Comparison of ENCODE assay signal across 10 cellular contexts in the genomic region with DNA sequence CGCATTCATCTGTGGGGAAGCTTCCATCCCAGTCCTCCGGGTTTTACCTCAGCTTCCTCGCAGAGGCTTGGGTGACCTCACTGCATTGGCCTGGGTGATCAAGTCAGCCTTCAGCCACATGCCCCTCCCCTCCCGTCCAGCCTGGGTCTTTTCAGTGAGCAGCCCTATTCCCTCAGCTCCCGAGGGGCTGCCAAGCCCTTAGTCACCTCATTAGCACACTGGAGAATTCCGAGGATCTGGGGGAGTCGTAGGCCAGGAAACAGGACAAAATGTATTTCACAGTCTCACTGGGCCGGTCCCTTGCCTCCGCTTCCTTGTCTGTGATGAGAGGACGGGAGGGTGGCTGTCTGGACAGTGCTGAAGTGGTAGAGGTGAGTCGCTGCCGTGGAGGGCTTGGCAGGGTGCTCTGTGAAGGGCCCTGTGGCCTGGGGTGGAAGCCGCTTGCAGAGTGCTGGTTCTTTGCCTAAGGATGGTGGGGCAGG. TPM values are rescaled to one million over a fixed set of nuclear protein-coding genes. Genes with fewer than 3 reads are reported as not detected.
A peak's percentile ranks its signal among the peaks of the same experiment; 100 is the strongest.
DNase-seq lines count a peak whose midpoint lies in the region; ATAC-seq and TF ChIP-seq lines count a peak whose summit lies in the region.
"Had no signal": no experiment of that assay in that cellular context is flagged by ENCODE, and none has a peak within 500 bp of the region (broad histone marks: within the 10 kb centered on the region; RNA-seq: fewer than 3 reads in every experiment).

No MANE protein-coding gene starts in this region.

- TF ChIP-seq CTCF in HEK293 (tag by site-specific recombination; IDR thresholded peaks at IDR 0.05) (no peak), suprapubic skin (IDR thresholded peaks at IDR 0.05) (no peak)

- ATAC-seq in central memory CD8-positive, alpha-beta T cell (replicated peaks; ENCODE audit: extremely low read depth, poor library complexity, severe bottlenecking): no peak
- ATAC-seq in effector memory CD8-positive, alpha-beta T cell (replicated peaks): no peak
- ATAC-seq: naive thymus-derived CD8-positive, alpha-beta T cell had no signal

- no peak overlapping the region for H3K27ac ChIP-seq in HEK293 (ENCODE audit: extremely low read depth, low read depth, low read length)
- H3K27ac ChIP-seq in suprapubic skin: peak overlapping the region; percentile 56

- H3K36me3 Mint-ChIP-seq in central memory CD8-positive, alpha-beta T cell (ENCODE audit: insufficient read depth): peaks cover 7% of the 10 kb centered on the region
- H3K36me3 Mint-ChIP-seq in T-helper 2 cell treated with Interferon-gamma antibody and Interleukin-4, amounts not matched to agents 5 μg/mL and 100 μg/mL, for 36 hours (ENCODE audit: low read depth): peaks cover 15% of the 10 kb centered on the region
- no peaks in the 10 kb centered on the region for H3K36me3 Mint-ChIP-seq in effector memory CD8-positive, alpha-beta T cell (ENCODE audit: insufficient read depth)

- POLR2A ChIA-PET in HEK293 (lab: Yijun Ruan, JAX): interaction anchor here (0.6 to 0.9 kb wide), 3 partner anchors 20 to 74 kb away, joined by 3 to 4 read pairs (median 3); a partner anchor contains a TSS

- H3K4me1 Mint-ChIP-seq in central memory CD8-positive, alpha-beta T cell: peaks cover 70% of the 10 kb centered on the region
- peaks cover 4% of the 10 kb centered on the region for H3K4me1 Mint-ChIP-seq in T-helper 2 cell treated with Interferon-gamma antibody and Interleukin-4, amounts not matched to agents 5 μg/mL and 100 μg/mL, for 36 hours (ENCODE audit: low read depth)
- peaks cover 28 to 48% of the 10 kb centered on the region in 2 donors for H3K4me1 Mint-ChIP-seq in effector memory CD8-positive, alpha-beta T cell (ENCODE audit: low read depth in 2 of 2)

- no peaks in the 10 kb centered on the region for H3K27me3 ChIP-seq in suprapubic skin

- H3K36me3 ChIP-seq in HEK293 (ENCODE audit: control insufficient read depth in 2 of 2, insufficient read depth in 1 of 2, low read length in 2 of 2) (peaks cover 0 to 8% of the 10 kb centered on the region in 2 experiments; a peak in 1 of 3 replicates), suprapubic skin (no peaks in the 10 kb centered on the region)

- WGBS in suprapubic skin: 53% methylated on average over 13 of the region's 13 CpGs

- no peak for TF ChIP-seq POLR2A in suprapubic skin (IDR thresholded peaks at IDR 0.05)

- H3K9me3 Mint-ChIP-seq in central memory CD8-positive, alpha-beta T cell: no peaks in the 10 kb centered on the region
- H3K9me3 Mint-ChIP-seq in T-helper 2 cell treated with Interferon-gamma antibody and Interleukin-4, amounts not matched to agents 5 μg/mL and 100 μg/mL, for 36 hours: no peaks in the 10 kb centered on the region
- H3K9me3 Mint-ChIP-seq in effector memory CD8-positive, alpha-beta T cell: no peaks in the 10 kb centered on the region

- peaks cover 12% of the 10 kb centered on the region for H3K4me1 ChIP-seq in HEK293 (ENCODE audit: control insufficient read depth, insufficient read depth, low read length)
- H3K4me1 ChIP-seq in suprapubic skin: peaks cover 47% of the 10 kb centered on the region

- CTCF ChIA-PET in HEK293 (lab: Yijun Ruan, JAX): interaction anchor here (0.8 to 3.7 kb wide), 5 partner anchors 13 to 42 kb away, joined by 4 to 21 read pairs (median 5); no protein-coding TSS in a partner anchor

- peak overlapping the region; percentile 87 for H3K27ac Mint-ChIP-seq in central memory CD8-positive, alpha-beta T cell (ENCODE audit: low read depth)
- no peak overlapping the region for H3K27ac Mint-ChIP-seq in T-helper 2 cell treated with Interferon-gamma antibody and Interleukin-4, amounts not matched to agents 5 μg/mL and 100 μg/mL, for 36 hours
- H3K27ac Mint-ChIP-seq in effector memory CD8-positive, alpha-beta T cell: peak overlapping the region in 1 of 2 donors; percentile 70

- H3K4me3 Mint-ChIP-seq in central memory CD8-positive, alpha-beta T cell: no peak overlapping the region
- no peak overlapping the region for H3K4me3 Mint-ChIP-seq in T-helper 2 cell treated with Interferon-gamma antibody and Interleukin-4, amounts not matched to agents 5 μg/mL and 100 μg/mL, for 36 hours
- H3K4me3 Mint-ChIP-seq in effector memory CD8-positive, alpha-beta T cell: no peak overlapping the region
- H3K4me3 Mint-ChIP-seq: naive thymus-derived CD8-positive, alpha-beta T cell had no signal

- no peak for DNase-seq in central memory CD8-positive, alpha-beta T cell (ENCODE audit: low spot score in 2 of 2)
- peak; percentile 95 for DNase-seq in kidney tubule cell (ENCODE audit: low spot score)
- peak in 1 of 2 donors; percentile 84 for DNase-seq in suprapubic skin (ENCODE audit: low spot score in 2 of 2)
- no peak for DNase-seq in T-helper 2 cell treated with Interferon-gamma antibody and Interleukin-4, amounts not matched to agents 5 μg/mL and 100 μg/mL, for 36 hours (ENCODE audit: low spot score)
- no peak for DNase-seq in NCI-H1092 treated with DMSO at 0.1 percent for 48 hours (lab: John Stamatoyannopoulos, UW)
- DNase-seq in OCI-M1 (lab: John Stamatoyannopoulos, UW): no peak
- no peak for DNase-seq in effector memory CD8-positive, alpha-beta T cell
- DNase-seq: MM.1S; naive thymus-derived CD8-positive, alpha-beta T cell had no signal

- H3K27me3 Mint-ChIP-seq in central memory CD8-positive, alpha-beta T cell: no peaks in the 10 kb centered on the region
- H3K27me3 Mint-ChIP-seq in T-helper 2 cell treated with Interferon-gamma antibody and Interleukin-4, amounts not matched to agents 5 μg/mL and 100 μg/mL, for 36 hours (ENCODE audit: low read depth): no peaks in the 10 kb centered on the region
- no peaks in the 10 kb centered on the region for H3K27me3 Mint-ChIP-seq in effector memory CD8-positive, alpha-beta T cell
- H3K27me3 Mint-ChIP-seq: naive thymus-derived CD8-positive, alpha-beta T cell had no signal

- TF ChIP-seq EP300 in suprapubic skin (IDR thresholded peaks at IDR 0.05): no peak

- H3K9me3 ChIP-seq in HEK293 (ENCODE audit: control insufficient read depth, insufficient read depth, low read depth, low read length) (no peaks in the 10 kb centered on the region), suprapubic skin (no peaks in the 10 kb centered on the region)

- H3K4me3 ChIP-seq in HEK293 (ENCODE audit: low read depth, low read length) (no peak overlapping the region), suprapubic skin (no peak overlapping the region)

TF ChIP-seq in HEK293, 187 proteins besides CTCF, POLR2A, EP300 and RAD21:
- TF ChIP-seq ZNF600 (tag by site-specific recombination; IDR thresholded peaks at IDR 0.05) (peak; percentile 66), ZBTB17 (tag by site-specific recombination; IDR thresholded peaks at IDR 0.05) (peak; percentile 18; the same call in 1 of the 2 replicates), ZNF221 (tag by site-specific recombination; IDR thresholded peaks at IDR 0.05; ENCODE audit: borderline replicate concordance) (no peak), ZNF560 (tag by site-specific recombination; IDR thresholded peaks at IDR 0.05; ENCODE audit: borderline replicate concordance) (no peak), ZIC2 (tag by site-specific recombination; IDR thresholded peaks at IDR 0.05) (peak; percentile 58), ZBTB48 (tag by site-specific recombination; IDR thresholded peaks at IDR 0.05) (peak; percentile 52; the same call in 1 of the 2 replicates), ZNF140 (tag by site-specific recombination; IDR thresholded peaks at IDR 0.05) (no peak), ZNF175 (tag by site-specific recombination; IDR thresholded peaks at IDR 0.05) (no peak), ZNF132 (tag by site-specific recombination; IDR thresholded peaks at IDR 0.05; ENCODE audit: borderline replicate concordance) (no peak), ZSCAN30 (tag by site-specific recombination; IDR thresholded peaks at IDR 0.05) (no peak)
- TF ChIP-seq, protein P1, sequence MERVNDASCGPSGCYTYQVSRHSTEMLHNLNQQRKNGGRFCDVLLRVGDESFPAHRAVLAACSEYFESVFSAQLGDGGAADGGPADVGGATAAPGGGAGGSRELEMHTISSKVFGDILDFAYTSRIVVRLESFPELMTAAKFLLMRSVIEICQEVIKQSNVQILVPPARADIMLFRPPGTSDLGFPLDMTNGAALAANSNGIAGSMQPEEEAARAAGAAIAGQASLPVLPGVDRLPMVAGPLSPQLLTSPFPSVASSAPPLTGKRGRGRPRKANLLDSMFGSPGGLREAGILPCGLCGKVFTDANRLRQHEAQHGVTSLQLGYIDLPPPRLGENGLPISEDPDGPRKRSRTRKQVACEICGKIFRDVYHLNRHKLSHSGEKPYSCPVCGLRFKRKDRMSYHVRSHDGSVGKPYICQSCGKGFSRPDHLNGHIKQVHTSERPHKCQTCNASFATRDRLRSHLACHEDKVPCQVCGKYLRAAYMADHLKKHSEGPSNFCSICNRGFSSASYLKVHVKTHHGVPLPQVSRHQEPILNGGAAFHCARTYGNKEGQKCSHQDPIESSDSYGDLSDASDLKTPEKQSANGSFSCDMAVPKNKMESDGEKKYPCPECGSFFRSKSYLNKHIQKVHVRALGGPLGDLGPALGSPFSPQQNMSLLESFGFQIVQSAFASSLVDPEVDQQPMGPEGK (tag by site-specific recombination; IDR thresholded peaks at IDR 0.05): 0 out of 2 replicates have a peak, but pooled peaks have one; percentile 47
- TF ChIP-seq, protein P2, sequence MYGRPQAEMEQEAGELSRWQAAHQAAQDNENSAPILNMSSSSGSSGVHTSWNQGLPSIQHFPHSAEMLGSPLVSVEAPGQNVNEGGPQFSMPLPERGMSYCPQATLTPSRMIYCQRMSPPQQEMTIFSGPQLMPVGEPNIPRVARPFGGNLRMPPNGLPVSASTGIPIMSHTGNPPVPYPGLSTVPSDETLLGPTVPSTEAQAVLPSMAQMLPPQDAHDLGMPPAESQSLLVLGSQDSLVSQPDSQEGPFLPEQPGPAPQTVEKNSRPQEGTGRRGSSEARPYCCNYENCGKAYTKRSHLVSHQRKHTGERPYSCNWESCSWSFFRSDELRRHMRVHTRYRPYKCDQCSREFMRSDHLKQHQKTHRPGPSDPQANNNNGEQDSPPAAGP (tag by site-specific recombination; IDR thresholded peaks at IDR 0.05): 0 out of 2 replicates have a peak, but pooled peaks have one; percentile 44

RNA-seq across cellular contexts. Expression of a gene that starts 19.9 kb away (rescaled TPM):
- 10 to 100 TPM; 34.2 to 82.7 (median 48.7) TPM for total RNA-seq in suprapubic skin
